Comparison of ENCODE assay signal across 21 cellular contexts in the genomic region with DNA sequence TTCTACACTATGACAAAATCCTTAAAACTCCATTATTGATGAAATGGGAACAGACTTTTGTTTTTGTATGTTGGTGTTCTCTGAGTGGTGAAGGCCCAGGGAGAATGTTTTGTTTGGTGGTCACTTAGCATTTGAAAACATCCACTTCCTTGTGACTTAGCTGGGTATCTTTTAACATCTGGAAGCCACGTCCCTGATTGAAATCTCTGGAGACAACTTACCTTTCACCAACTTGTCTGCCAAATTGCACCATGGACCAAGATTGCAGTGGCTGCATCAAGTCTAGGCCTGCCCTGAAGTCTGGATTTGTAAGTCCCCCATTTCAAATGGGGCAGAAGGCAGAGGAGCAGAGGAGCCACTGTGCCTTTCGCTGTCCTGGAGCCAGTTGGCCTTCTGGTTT. TPM values are rescaled to one million over a fixed set of nuclear protein-coding genes. Genes with fewer than 3 reads are reported as not detected.
A peak's percentile ranks its signal among the peaks of the same experiment; 100 is the strongest.
DNase-seq lines count a peak whose midpoint lies in the region; ATAC-seq and TF ChIP-seq lines count a peak whose summit lies in the region.
"Had no signal": no experiment of that assay in that cellular context is flagged by ENCODE, and none has a peak within 500 bp of the region (broad histone marks: within the 10 kb centered on the region; RNA-seq: fewer than 3 reads in every experiment).

No MANE protein-coding gene starts in this region.

- intact Hi-C loops in ovary (cut with DNase I), result no loop called here

- H2BK12ac ChIP-seq in trophoblast cell (ENCODE audit: low read length), result no peak overlapping the region

- DNase-seq in activated naive CD8-positive, alpha-beta T cell treated with anti-CD3 and anti-CD28 coated beads, Interleukin-2, amount 50 U/mL, for 24 hours, result no peak
- DNase-seq in RWPE2 (ENCODE audit: low spot score), result no peak
- peak; percentile 42 for DNase-seq in fibroblast of villous mesenchyme (ENCODE audit: low read depth)
- peak; percentile 77 to 92 for DNase-seq in trophoblast cell
- DNase-seq in CD1c-positive myeloid dendritic cell (ENCODE audit: extremely low spot score), result no peak
- DNase-seq in ovary, result no peak
- DNase-seq: ACHN; activated CD4-positive, alpha-beta T cell treated with anti-CD3 and anti-CD28 coated beads, Interleukin-2, amount 10 ng/mL, durations not matched to agents 7 days and 5 days; activated naive CD4-positive, alpha-beta T cell treated with anti-CD3 and anti-CD28 coated beads, Interleukin-2, amount 10 ng/mL, durations not matched to agents 7 days and 5 days; DMS53; NCI-H1048; NCI-H2029 treated with DMSO at 0.1 percent for 48 hours; NCI-H510A treated with DMSO at 0.1 percent for 48 hours; occipital lobe; right cardiac atrium had no signal

- no peak overlapping the region for H3K4me3 ChIP-seq in RWPE2 (ENCODE audit: severe bottlenecking)
- H3K4me3 ChIP-seq in fibroblast of villous mesenchyme (ENCODE audit: low read depth, low read length), result no peak overlapping the region
- H3K4me3 ChIP-seq in trophoblast cell (ENCODE audit: low read depth, low read length), result no peak overlapping the region
- no peak overlapping the region for H3K4me3 ChIP-seq in gastroesophageal sphincter
- H3K4me3 ChIP-seq in ovary, result no peak overlapping the region
- H3K4me3 ChIP-seq: suprapubic skin had no signal

- no peak overlapping the region for H3K18ac ChIP-seq in trophoblast cell (ENCODE audit: low read length)

- no peak overlapping the region for H3K4me2 ChIP-seq in trophoblast cell (ENCODE audit: low read length)
- H3K4me2 ChIP-seq: KMS-11 had no signal

- H3K4me1 ChIP-seq in RWPE2 (ENCODE audit: insufficient read depth, poor library complexity, severe bottlenecking) (no peaks in the 10 kb centered on the region), trophoblast cell (ENCODE audit: control insufficient read depth in 1 of 2, insufficient read depth in 2 of 2, low read length in 2 of 2) (peaks cover 0 to 2% of the 10 kb centered on the region in 2 experiments), gastroesophageal sphincter (no peaks in the 10 kb centered on the region), ovary (ENCODE audit: insufficient read depth) (no peaks in the 10 kb centered on the region)

- H3K27ac ChIP-seq in RWPE2 (ENCODE audit: poor library complexity, severe bottlenecking), result no peak overlapping the region
- H3K27ac ChIP-seq in trophoblast cell (ENCODE audit: low read depth, low read length), result no peak overlapping the region
- H3K27ac ChIP-seq in gastroesophageal sphincter, result no peak overlapping the region
- no peak overlapping the region for H3K27ac ChIP-seq in ovary
- H3K27ac ChIP-seq: C4-2B, KMS-11, suprapubic skin had no signal

- no peaks in the 10 kb centered on the region for H3K9me3 Mint-ChIP-seq in activated naive CD8-positive, alpha-beta T cell (ENCODE audit: low read depth)
- H3K9me3 Mint-ChIP-seq in activated naive CD8-positive, alpha-beta T cell treated with anti-CD3 and anti-CD28 coated beads, Interleukin-2, amount 50 U/mL, for 24 hours, result no peaks in the 10 kb centered on the region
- H3K9me3 Mint-ChIP-seq: activated CD4-positive, alpha-beta T cell treated with anti-CD3 and anti-CD28 coated beads, Interleukin-2, amount 10 ng/mL, durations not matched to agents 7 days and 5 days; activated naive CD4-positive, alpha-beta T cell treated with anti-CD3 and anti-CD28 coated beads, Interleukin-2, amount 10 ng/mL, durations not matched to agents 7 days and 5 days had no signal

- TF ChIP-seq POLR2A in gastroesophageal sphincter (IDR thresholded peaks at IDR 0.05), result no peak
- no peak for TF ChIP-seq POLR2A in ovary (IDR thresholded peaks at IDR 0.05)

- H4K91ac ChIP-seq in trophoblast cell (ENCODE audit: low read depth, low read length), result no peak overlapping the region

- peak overlapping the region; percentile 17 for H3K27ac Mint-ChIP-seq in activated naive CD8-positive, alpha-beta T cell
- H3K27ac Mint-ChIP-seq in activated naive CD8-positive, alpha-beta T cell treated with anti-CD3 and anti-CD28 coated beads, Interleukin-2, amount 50 U/mL, for 24 hours, result no peak overlapping the region
- H3K27ac Mint-ChIP-seq: activated CD4-positive, alpha-beta T cell treated with anti-CD3 and anti-CD28 coated beads, Interleukin-2, amount 10 ng/mL, durations not matched to agents 7 days and 5 days; activated naive CD4-positive, alpha-beta T cell treated with anti-CD3 and anti-CD28 coated beads, Interleukin-2, amount 10 ng/mL, durations not matched to agents 7 days and 5 days had no signal

- H2BK120ac ChIP-seq in trophoblast cell (ENCODE audit: insufficient read depth, low read length, poor library complexity), result no peak overlapping the region

- no peaks in the 10 kb centered on the region for H3K9me3 ChIP-seq in RWPE2 (ENCODE audit: severe bottlenecking)
- H3K9me3 ChIP-seq in trophoblast cell (ENCODE audit: insufficient read depth, low read depth, low read length), result no peaks in the 10 kb centered on the region
- H3K9me3 ChIP-seq in gastroesophageal sphincter, result no peaks in the 10 kb centered on the region
- no peaks in the 10 kb centered on the region for H3K9me3 ChIP-seq in ovary
- H3K9me3 ChIP-seq: suprapubic skin had no signal

- no peak overlapping the region for H3K4me3 Mint-ChIP-seq in activated naive CD8-positive, alpha-beta T cell
- no peak overlapping the region for H3K4me3 Mint-ChIP-seq in activated naive CD8-positive, alpha-beta T cell treated with anti-CD3 and anti-CD28 coated beads, Interleukin-2, amount 50 U/mL, for 24 hours
- H3K4me3 Mint-ChIP-seq: activated CD4-positive, alpha-beta T cell treated with anti-CD3 and anti-CD28 coated beads, Interleukin-2, amount 10 ng/mL, durations not matched to agents 7 days and 5 days; activated naive CD4-positive, alpha-beta T cell treated with anti-CD3 and anti-CD28 coated beads, Interleukin-2, amount 10 ng/mL, durations not matched to agents 7 days and 5 days had no signal

- H4K8ac ChIP-seq in trophoblast cell (ENCODE audit: low read depth, low read length), result no peak overlapping the region

- H3K79me2 ChIP-seq in trophoblast cell (ENCODE audit: control insufficient read depth, insufficient read depth, low read length, poor library complexity), result no peaks in the 10 kb centered on the region

- peaks cover 6% of the 10 kb centered on the region for H3K36me3 Mint-ChIP-seq in activated naive CD8-positive, alpha-beta T cell
- peaks cover 23% of the 10 kb centered on the region for H3K36me3 Mint-ChIP-seq in activated naive CD8-positive, alpha-beta T cell treated with anti-CD3 and anti-CD28 coated beads, Interleukin-2, amount 50 U/mL, for 24 hours (ENCODE audit: low read depth)

- no peak overlapping the region for H3K23ac ChIP-seq in trophoblast cell (ENCODE audit: low read length)

- H3K27me3 ChIP-seq in RWPE2 (ENCODE audit: insufficient read depth, poor library complexity, severe bottlenecking), result no peaks in the 10 kb centered on the region
- H3K27me3 ChIP-seq in trophoblast cell (ENCODE audit: insufficient read depth, low read length), result no peaks in the 10 kb centered on the region
- no peaks in the 10 kb centered on the region for H3K27me3 ChIP-seq in gastroesophageal sphincter
- no peaks in the 10 kb centered on the region for H3K27me3 ChIP-seq in ovary
- H3K27me3 ChIP-seq: suprapubic skin had no signal

- ATAC-seq in activated naive CD8-positive, alpha-beta T cell treated with anti-CD3 and anti-CD28 coated beads, Interleukin-2, amount 50 U/mL, for 24 hours, result no peak
- ATAC-seq in RWPE2 (ENCODE audit: low read depth) (peak; percentile 21; the same call in 2 of the 3 replicates), gastroesophageal sphincter (no peak)

- no peak overlapping the region for H2AK5ac ChIP-seq in trophoblast cell (ENCODE audit: low read length)

- WGBS in trophoblast cell (ENCODE audit: extremely low coverage, insufficient coverage, insufficient read length), result no CpG with 5 or more reads among the region's 2 CpGs
- 57 to 65% methylated on average over 2 of the region's 2 CpGs for WGBS in gastroesophageal sphincter (ENCODE audit: low coverage in 1 of 2), 2 donors
- 82 to 89% (median 83%) methylated on average over 2 of the region's 2 CpGs for WGBS in ovary, 3 donors

- no peak overlapping the region for H2AFZ ChIP-seq in trophoblast cell (ENCODE audit: insufficient read depth, low read length, poor library complexity)

- no peak overlapping the region for H2BK5ac ChIP-seq in trophoblast cell (ENCODE audit: low read depth, low read length, poor library complexity)

- H3K79me1 ChIP-seq in trophoblast cell (ENCODE audit: low read length), result no peaks in the 10 kb centered on the region

- no peak overlapping the region for H3K14ac ChIP-seq in trophoblast cell (ENCODE audit: low read length)

- no peak overlapping the region for H3K4ac ChIP-seq in trophoblast cell (ENCODE audit: low read depth, low read length)

- no peaks in the 10 kb centered on the region for H3K27me3 Mint-ChIP-seq in activated naive CD8-positive, alpha-beta T cell
- no peaks in the 10 kb centered on the region for H3K27me3 Mint-ChIP-seq in activated naive CD8-positive, alpha-beta T cell treated with anti-CD3 and anti-CD28 coated beads, Interleukin-2, amount 50 U/mL, for 24 hours
- H3K27me3 Mint-ChIP-seq: activated CD4-positive, alpha-beta T cell treated with anti-CD3 and anti-CD28 coated beads, Interleukin-2, amount 10 ng/mL, durations not matched to agents 7 days and 5 days; activated naive CD4-positive, alpha-beta T cell treated with anti-CD3 and anti-CD28 coated beads, Interleukin-2, amount 10 ng/mL, durations not matched to agents 7 days and 5 days had no signal

- TF ChIP-seq CTCF in RWPE2 (IDR thresholded peaks at IDR 0.05; ENCODE audit: poor library complexity, severe bottlenecking) (no peak), fibroblast of villous mesenchyme (IDR thresholded peaks at IDR 0.05; ENCODE audit: insufficient read depth, low read depth, low read length) (no peak), gastroesophageal sphincter (IDR thresholded peaks at IDR 0.05) (no peak), ovary (IDR thresholded peaks at IDR 0.05) (no peak)

- H3K36me3 ChIP-seq in RWPE2 (ENCODE audit: low read depth) (peaks cover 44% of the 10 kb centered on the region), trophoblast cell (ENCODE audit: control insufficient read depth in 1 of 2, insufficient read depth in 2 of 2, low read length in 2 of 2) (peaks cover 0 to 13% of the 10 kb centered on the region in 2 experiments), gastroesophageal sphincter (peaks cover 0 to 48% of the 10 kb centered on the region in 2 donors), ovary (no peaks in the 10 kb centered on the region)

- H4K12ac ChIP-seq in trophoblast cell (ENCODE audit: low read depth, low read length), result no peak overlapping the region

- peaks cover 20% of the 10 kb centered on the region for H3K4me1 Mint-ChIP-seq in activated naive CD8-positive, alpha-beta T cell (ENCODE audit: low read depth)
- H3K4me1 Mint-ChIP-seq in activated naive CD8-positive, alpha-beta T cell treated with anti-CD3 and anti-CD28 coated beads, Interleukin-2, amount 50 U/mL, for 24 hours, result peaks cover 19% of the 10 kb centered on the region

- H3K9ac ChIP-seq in trophoblast cell (ENCODE audit: low read length), result no peak overlapping the region
- H3K9ac ChIP-seq: KMS-11 had no signal

- TF ChIP-seq EP300 in gastroesophageal sphincter (IDR thresholded peaks at IDR 0.05) (no peak), ovary (IDR thresholded peaks at IDR 0.05) (no peak)

RNA-seq across cellular contexts. Expression of gene EFCAB8, which starts 0.5 kb away (rescaled TPM):
- total RNA-seq in fibroblast of villous mesenchyme, result 0.32 and 1.3 TPM in 2 replicates
- polyA plus RNA-seq in trophoblast cell (2013), result 0.04 and 0.11 TPM in 2 replicates
- total RNA-seq in gastroesophageal sphincter, result under 1 TPM in 2 of 4 donors, not detected in 2; 0.13 to 0.78 TPM
- under 1 TPM in 2 of 7 donors, not detected in 5; 0.08 to 0.20 TPM for total RNA-seq in ovary
- polyA plus RNA-seq in ovary, result not detected
- total RNA-seq: occipital lobe had no signal
- polyA plus RNA-seq: liver, right cardiac atrium had no signal

RNA-seq across cellular contexts. Expression of gene MAPRE1, which starts 38.4 kb away (rescaled TPM):
- total RNA-seq in fibroblast of villous mesenchyme (94.1 and 133 TPM in 2 replicates), gastroesophageal sphincter (100 to 1,000 TPM; 148 to 158 (median 150) TPM), ovary (10 to 100 TPM; 43.3 to 94.1 (median 83.2) TPM)
- polyA plus RNA-seq in trophoblast cell (2013), result 107 and 109 TPM in 2 replicates
- polyA plus RNA-seq in ovary, result 100 to 1,000 TPM in 1 of 2 donors, 10 to 100 TPM in 1; 34.9 to 110 TPM

Comparison
In these comparisons a context has a peak if more than half of its experiments do, and no peak if none do; other contexts are left out.
1. DNase-seq: peak in fibroblast of villous mesenchyme (single experiment) and trophoblast cell (2 of 2); none in activated naive CD8-positive, alpha-beta T cell treated with anti-CD3 and anti-CD28 coated beads, Interleukin-2, amount 50 U/mL, for 24 hours (single experiment), RWPE2 (single experiment), CD1c-positive myeloid dendritic cell (single experiment) and ovary (0 of 5).